1 cellular context compared by ENCODE assay signal in genomic region chr1:39711359-39712340, GRCh38.
TF ChIP-seq lines count a peak whose summit lies in the region.

No MANE protein-coding gene starts in this region.

TF ChIP-seq in K562, 482 proteins besides CTCF, POLR2A, EP300 and RAD21 (continues in another document):
- peak; percentile 60 for TF ChIP-seq HDAC3 (IDR thresholded peaks at IDR 0.05; ENCODE audit: borderline replicate concordance, partially characterized antibody)
- TF ChIP-seq SAFB2 (IDR thresholded peaks at IDR 0.05; ENCODE audit: borderline replicate concordance, low read depth, low read length, severe bottlenecking) = no peak
- TF ChIP-seq PML (IDR thresholded peaks at IDR 0.05; ENCODE audit: low read length) = peak; percentile 89
- TF ChIP-seq NELFE (IDR thresholded peaks at IDR 0.05; ENCODE audit: insufficient read depth, insufficient read length) = no peak
- peak; percentile 46; the same call in 1 of the 2 replicates for TF ChIP-seq NR1H2 (CRISPR knock-in tag; IDR thresholded peaks at IDR 0.05)
- no peak for TF ChIP-seq GTF2F1 (IDR thresholded peaks at IDR 0.05; ENCODE audit: low read depth, low read length)
- TF ChIP-seq CHD1 (IDR thresholded peaks at IDR 0.05; ENCODE audit: low read length) = peak; percentile 53
- TF ChIP-seq CBFA2T2 (conservative IDR thresholded peaks at IDR 0.05) = peak; percentile 93
- no peak for TF ChIP-seq ATF1 (CRISPR knock-in tag; IDR thresholded peaks at IDR 0.05)
- peak; percentile 71 for TF ChIP-seq ATF1 (tag; IDR thresholded peaks at IDR 0.05)
- no peak for TF ChIP-seq ELF4 (CRISPR knock-in tag; IDR thresholded peaks at IDR 0.05)
- peak in 1 of 2 experiments; percentile 37 for TF ChIP-seq E2F6 (IDR thresholded peaks at IDR 0.05; ENCODE audit: borderline replicate concordance in 1 of 2, extremely low read depth in 1 of 2, insufficient read depth in 1 of 2, insufficient read length in 1 of 2, low read depth in 1 of 2, low read length in 1 of 2, poor library complexity in 1 of 2, severe bottlenecking in 1 of 2)
- peak; percentile 98 for TF ChIP-seq NBN (IDR thresholded peaks at IDR 0.05; ENCODE audit: low read depth)
- peak; percentile 70; the same call in 1 of the 2 replicates for TF ChIP-seq CHAMP1 (IDR thresholded peaks at IDR 0.05)
- TF ChIP-seq MCM7 (IDR thresholded peaks at IDR 0.05) = no peak
- peak; percentile 98 for TF ChIP-seq HMBOX1 (IDR thresholded peaks at IDR 0.05)
- peak; percentile 52; the same call in 1 of the 2 replicates for TF ChIP-seq ESRRA (IDR thresholded peaks at IDR 0.05; ENCODE audit: borderline replicate concordance, low read depth)
- TF ChIP-seq GABPA (tag; conservative IDR thresholded peaks at IDR 0.05; ENCODE audit: low read depth) = no peak
- peak; percentile 49 to 58; a peak in 3 of 4 replicates for TF ChIP-seq NRF1 (conservative IDR thresholded peaks at IDR 0.05 in 1 of 2, IDR thresholded peaks at IDR 0.05 in 1 of 2)
- no peak for TF ChIP-seq HMGN3 (IDR thresholded peaks at IDR 0.05; ENCODE audit: borderline replicate concordance, extremely low read depth, insufficient read length, low read depth, low read length)
- TF ChIP-seq BCOR (IDR thresholded peaks at IDR 0.05) = peak; percentile 80
- TF ChIP-seq NFE2 (IDR thresholded peaks at IDR 0.05; ENCODE audit: low read depth) = peak; percentile 97
- TF ChIP-seq SP1 (CRISPR knock-in tag; IDR thresholded peaks at IDR 0.05) = peak; percentile 76; the same call in 1 of the 2 replicates
- TF ChIP-seq REST (CRISPR knock-in tag; IDR thresholded peaks at IDR 0.05; ENCODE audit: low read depth) = peak; percentile 15; the same call in 1 of the 2 replicates
- peak; percentile 71; the same call in 1 of the 2 replicates for TF ChIP-seq ZNF395 (CRISPR knock-in tag; IDR thresholded peaks at IDR 0.05)
- peak; percentile 99 for TF ChIP-seq MEIS2 (IDR thresholded peaks at IDR 0.05; ENCODE audit: partially characterized antibody)
- peak; percentile 99 for TF ChIP-seq DPF2 (IDR thresholded peaks at IDR 0.05)
- TF ChIP-seq MBD2 (IDR thresholded peaks at IDR 0.05; ENCODE audit: borderline replicate concordance, low read depth) = peak; percentile 49; the same call in 1 of the 2 replicates
- peak; percentile 76; the same call in 1 of the 2 replicates for TF ChIP-seq ZNF766 (CRISPR knock-in tag; conservative IDR thresholded peaks at IDR 0.05)
- peak; percentile 88 to 96 for TF ChIP-seq RCOR1 (IDR thresholded peaks at IDR 0.05; ENCODE audit: borderline replicate concordance in 1 of 2, low read depth in 2 of 2, low read length in 2 of 2)
- TF ChIP-seq ZEB2 (IDR thresholded peaks at IDR 0.05) = peak; percentile 86
- no peak for TF ChIP-seq U2AF1 (optimal IDR thresholded peaks at IDR 0.05; ENCODE audit: low read depth, low read length)
- TF ChIP-seq JUND (IDR thresholded peaks at IDR 0.05; ENCODE audit: borderline replicate concordance, low read depth, low read length) = peak; percentile 91
- TF ChIP-seq JUND (tag; IDR thresholded peaks at IDR 0.05; ENCODE audit: borderline replicate concordance, low read depth, low read length) = peak; percentile 94; the same call in 2 of the 3 replicates
- peak; percentile 85 for TF ChIP-seq PHF20 (IDR thresholded peaks at IDR 0.05; ENCODE audit: partially characterized antibody)
- TF ChIP-seq POLR2AphosphoS2 (IDR thresholded peaks at IDR 0.05; ENCODE audit: low read length) = no peak
- TF ChIP-seq FOXM1 (IDR thresholded peaks at IDR 0.05; ENCODE audit: low read depth) = peak; percentile 84
- no peak for TF ChIP-seq FOXM1 (CRISPR knock-in tag; IDR thresholded peaks at IDR 0.05; ENCODE audit: low read depth)
- peak in 1 of 2 experiments; percentile 96; a peak in 2 of 4 replicates for TF ChIP-seq ARNT (IDR thresholded peaks at IDR 0.05)
- 0 out of 2 replicates have a peak, but pooled peaks have one; percentile 80 for TF ChIP-seq HLTF (IDR thresholded peaks at IDR 0.05)
- no peak for TF ChIP-seq NUFIP1 (IDR thresholded peaks at IDR 0.05; ENCODE audit: partially characterized antibody)
- TF ChIP-seq ARHGAP35 (IDR thresholded peaks at IDR 0.05; ENCODE audit: partially characterized antibody) = no peak
- peak; percentile 44 for TF ChIP-seq BRD9 (IDR thresholded peaks at IDR 0.05; ENCODE audit: low read depth, partially characterized antibody)
- peak; percentile 73 for TF ChIP-seq PRDM10 (IDR thresholded peaks at IDR 0.05; ENCODE audit: partially characterized antibody)
- TF ChIP-seq ATF2 (CRISPR knock-in tag; IDR thresholded peaks at IDR 0.05) = no peak
- TF ChIP-seq ETV1 (tag; conservative IDR thresholded peaks at IDR 0.05; ENCODE audit: low read depth) = 0 out of 2 replicates have a peak, but pooled peaks have one; percentile 42
- TF ChIP-seq JUN (IDR thresholded peaks at IDR 0.05; ENCODE audit: borderline replicate concordance, low read depth, low read length) = peak; percentile 74; the same call in 1 of the 2 replicates
- TF ChIP-seq JUN (CRISPR knock-in tag; IDR thresholded peaks at IDR 0.05; ENCODE audit: borderline replicate concordance) = no peak; the same call in 1 of the 2 replicates
- no peak for TF ChIP-seq XRCC3 (IDR thresholded peaks at IDR 0.05)
- no peak for TF ChIP-seq PURB (CRISPR knock-in tag; IDR thresholded peaks at IDR 0.05; ENCODE audit: low read depth)
- peak; percentile 47 to 85; a peak in 3 of 4 replicates for TF ChIP-seq MLLT1 (IDR thresholded peaks at IDR 0.05)
- TF ChIP-seq MIER1 (IDR thresholded peaks at IDR 0.05; ENCODE audit: low read depth) = 0 out of 2 replicates have a peak, but pooled peaks have one; percentile 23
- TF ChIP-seq PHF21A (IDR thresholded peaks at IDR 0.05; ENCODE audit: borderline replicate concordance, low read depth) = peak; percentile 83; the same call in 1 of the 2 replicates
- TF ChIP-seq ZNF79 (CRISPR knock-in tag; IDR thresholded peaks at IDR 0.05; ENCODE audit: low read depth) = no peak
- peak; percentile 83 for TF ChIP-seq MTA1 (IDR thresholded peaks at IDR 0.05; ENCODE audit: borderline replicate concordance)
- peak; percentile 94 for TF ChIP-seq MAFG (tag; conservative IDR thresholded peaks at IDR 0.05)
